1 cellular context compared by ENCODE assay signal in genomic region chr1:46539968-46540367, GRCh38.
TF ChIP-seq lines count a peak whose summit lies in the region.

No MANE protein-coding gene starts in this region.

TF ChIP-seq in HepG2, 621 proteins besides CTCF, POLR2A, EP300 and RAD21:
- TF ChIP-seq REST (IDR thresholded peaks at IDR 0.05; ENCODE audit: borderline replicate concordance in 1 of 2, low read depth in 1 of 2, low read length in 2 of 2) (no peak), USF2 (IDR thresholded peaks at IDR 0.05; ENCODE audit: low read depth, low read length) (no peak), USF2 (CRISPR knock-in tag; IDR thresholded peaks at IDR 0.05; ENCODE audit: borderline replicate concordance) (no peak)
